In genomic region chr19:33620611-33621010, GRCh38 we compare ENCODE assay signal across 1 cellular context.
TF ChIP-seq lines count a peak whose summit lies in the region.

No MANE protein-coding gene starts in this region.

TF ChIP-seq in GM23338, 12 proteins besides CTCF, POLR2A, EP300 and RAD21 (continued from another document):
- TF ChIP-seq, protein P1, sequence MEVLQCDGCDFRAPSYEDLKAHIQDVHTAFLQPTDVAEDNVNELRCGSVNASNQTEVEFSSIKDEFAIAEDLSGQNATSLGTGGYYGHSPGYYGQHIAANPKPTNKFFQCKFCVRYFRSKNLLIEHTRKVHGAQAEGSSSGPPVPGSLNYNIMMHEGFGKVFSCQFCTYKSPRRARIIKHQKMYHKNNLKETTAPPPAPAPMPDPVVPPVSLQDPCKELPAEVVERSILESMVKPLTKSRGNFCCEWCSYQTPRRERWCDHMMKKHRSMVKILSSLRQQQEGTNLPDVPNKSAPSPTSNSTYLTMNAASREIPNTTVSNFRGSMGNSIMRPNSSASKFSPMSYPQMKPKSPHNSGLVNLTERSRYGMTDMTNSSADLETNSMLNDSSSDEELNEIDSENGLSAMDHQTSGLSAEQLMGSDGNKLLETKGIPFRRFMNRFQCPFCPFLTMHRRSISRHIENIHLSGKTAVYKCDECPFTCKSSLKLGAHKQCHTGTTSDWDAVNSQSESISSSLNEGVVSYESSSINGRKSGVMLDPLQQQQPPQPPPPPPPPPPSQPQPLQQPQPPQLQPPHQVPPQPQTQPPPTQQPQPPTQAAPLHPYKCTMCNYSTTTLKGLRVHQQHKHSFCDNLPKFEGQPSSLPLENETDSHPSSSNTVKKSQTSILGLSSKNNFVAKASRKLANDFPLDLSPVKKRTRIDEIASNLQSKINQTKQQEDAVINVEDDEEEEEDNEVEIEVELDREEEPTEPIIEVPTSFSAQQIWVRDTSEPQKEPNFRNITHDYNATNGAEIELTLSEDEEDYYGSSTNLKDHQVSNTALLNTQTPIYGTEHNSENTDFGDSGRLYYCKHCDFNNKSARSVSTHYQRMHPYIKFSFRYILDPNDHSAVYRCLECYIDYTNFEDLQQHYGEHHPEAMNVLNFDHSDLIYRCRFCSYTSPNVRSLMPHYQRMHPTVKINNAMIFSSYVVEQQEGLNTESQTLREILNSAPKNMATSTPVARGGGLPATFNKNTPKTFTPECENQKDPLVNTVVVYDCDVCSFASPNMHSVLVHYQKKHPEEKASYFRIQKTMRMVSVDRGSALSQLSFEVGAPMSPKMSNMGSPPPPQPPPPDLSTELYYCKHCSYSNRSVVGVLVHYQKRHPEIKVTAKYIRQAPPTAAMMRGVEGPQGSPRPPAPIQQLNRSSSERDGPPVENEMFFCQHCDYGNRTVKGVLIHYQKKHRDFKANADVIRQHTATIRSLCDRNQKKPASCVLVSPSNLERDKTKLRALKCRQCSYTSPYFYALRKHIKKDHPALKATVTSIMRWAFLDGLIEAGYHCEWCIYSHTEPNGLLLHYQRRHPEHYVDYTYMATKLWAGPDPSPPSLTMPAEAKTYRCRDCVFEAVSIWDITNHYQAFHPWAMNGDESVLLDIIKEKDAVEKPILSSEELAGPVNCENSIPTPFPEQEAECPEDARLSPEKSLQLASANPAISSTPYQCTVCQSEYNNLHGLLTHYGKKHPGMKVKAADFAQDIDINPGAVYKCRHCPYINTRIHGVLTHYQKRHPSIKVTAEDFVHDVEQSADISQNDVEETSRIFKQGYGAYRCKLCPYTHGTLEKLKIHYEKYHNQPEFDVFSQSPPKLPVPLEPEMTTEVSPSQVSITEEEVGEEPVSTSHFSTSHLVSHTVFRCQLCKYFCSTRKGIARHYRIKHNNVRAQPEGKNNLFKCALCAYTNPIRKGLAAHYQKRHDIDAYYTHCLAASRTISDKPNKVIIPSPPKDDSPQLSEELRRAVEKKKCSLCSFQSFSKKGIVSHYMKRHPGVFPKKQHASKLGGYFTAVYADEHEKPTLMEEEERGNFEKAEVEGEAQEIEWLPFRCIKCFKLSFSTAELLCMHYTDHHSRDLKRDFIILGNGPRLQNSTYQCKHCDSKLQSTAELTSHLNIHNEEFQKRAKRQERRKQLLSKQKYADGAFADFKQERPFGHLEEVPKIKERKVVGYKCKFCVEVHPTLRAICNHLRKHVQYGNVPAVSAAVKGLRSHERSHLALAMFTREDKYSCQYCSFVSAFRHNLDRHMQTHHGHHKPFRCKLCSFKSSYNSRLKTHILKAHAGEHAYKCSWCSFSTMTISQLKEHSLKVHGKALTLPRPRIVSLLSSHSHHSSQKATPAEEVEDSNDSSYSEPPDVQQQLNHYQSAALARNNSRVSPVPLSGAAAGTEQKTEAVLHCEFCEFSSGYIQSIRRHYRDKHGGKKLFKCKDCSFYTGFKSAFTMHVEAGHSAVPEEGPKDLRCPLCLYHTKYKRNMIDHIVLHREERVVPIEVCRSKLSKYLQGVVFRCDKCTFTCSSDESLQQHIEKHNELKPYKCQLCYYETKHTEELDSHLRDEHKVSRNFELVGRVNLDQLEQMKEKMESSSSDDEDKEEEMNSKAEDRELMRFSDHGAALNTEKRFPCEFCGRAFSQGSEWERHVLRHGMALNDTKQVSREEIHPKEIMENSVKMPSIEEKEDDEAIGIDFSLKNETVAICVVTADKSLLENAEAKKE (CRISPR knock-in tag; IDR thresholded peaks at IDR 0.05) = no peak
